In the genomic region with DNA sequence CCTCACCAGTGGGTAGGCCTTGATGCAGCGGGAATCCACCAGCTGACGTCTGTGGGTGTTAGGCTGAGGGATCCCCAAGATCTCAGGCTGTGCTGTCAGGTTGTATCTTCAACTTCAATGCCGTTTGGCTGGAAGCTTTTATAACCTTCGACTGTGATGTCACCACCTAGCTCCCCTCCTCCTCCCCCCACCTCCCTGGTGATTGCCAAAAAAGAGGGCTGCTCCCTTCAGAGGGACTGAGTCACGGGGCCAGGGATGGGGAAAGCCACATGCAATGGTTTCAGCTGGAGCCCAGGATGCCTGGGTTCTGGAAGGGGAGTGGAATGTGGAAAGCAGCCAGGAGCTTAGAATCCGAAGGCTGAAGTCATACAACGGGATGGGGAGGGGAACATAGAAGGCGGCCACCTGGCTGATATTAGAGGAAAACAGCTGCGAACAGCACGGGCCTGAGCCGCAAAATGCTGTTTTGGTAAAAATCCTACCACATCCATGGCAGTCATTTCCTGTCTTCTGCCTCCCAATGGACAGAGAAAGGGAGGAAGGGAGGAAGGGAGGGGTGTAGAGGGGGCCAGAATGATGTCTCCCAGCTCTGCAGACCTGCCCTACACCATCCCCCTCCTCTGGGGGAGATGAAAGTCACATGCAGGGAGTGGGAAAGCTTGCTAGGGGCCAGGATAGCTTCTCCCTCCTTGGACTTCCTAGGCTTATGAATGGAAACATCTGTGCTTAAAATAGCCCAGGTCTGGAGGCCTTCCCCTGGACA, we compare ENCODE assay signal across 9 cellular contexts. TPM values are rescaled to one million over a fixed set of nuclear protein-coding genes. Genes with fewer than 3 reads are reported as not detected.
DNase-seq lines count a peak whose midpoint lies in the region; ATAC-seq and TF ChIP-seq lines count a peak whose summit lies in the region.
"Had no signal": no experiment of that assay in that cellular context is flagged by ENCODE, and none has a peak within 500 bp of the region (broad histone marks: within the 10 kb centered on the region; RNA-seq: fewer than 3 reads in every experiment).

TSS of gene LRRN4CL (minus strand) at position 110 of the 763 bp plus-strand sequence. CDS start 1,022 bp downstream, outside the sequence.

- TF ChIP-seq CTCF in endodermal cell (conservative IDR thresholded peaks at IDR 0.05): no peak
- no peak for TF ChIP-seq CTCF in mucosa of descending colon (IDR thresholded peaks at IDR 0.05)

- H3K4me1 ChIP-seq in endodermal cell (ENCODE audit: control insufficient read depth, insufficient read depth, low read length) (no peaks in the 10 kb centered on the region), mucosa of descending colon (ENCODE audit: low read depth) (peaks cover 5% of the 10 kb centered on the region), urinary bladder (ENCODE audit: insufficient read depth) (no peaks in the 10 kb centered on the region)

- H3K36me3 ChIP-seq in endodermal cell (ENCODE audit: control insufficient read depth, insufficient read depth, low read length): peaks cover 37% of the 10 kb centered on the region
- H3K36me3 ChIP-seq in mucosa of descending colon (ENCODE audit: low read depth): no peaks in the 10 kb centered on the region
- peaks cover 7% of the 10 kb centered on the region for H3K36me3 ChIP-seq in urinary bladder (ENCODE audit: insufficient read depth)

- no peak within 1 kb of the TSS for H3K9ac ChIP-seq in endodermal cell (ENCODE audit: extremely low read depth, low read length, poor library complexity, severe bottlenecking)

- H3K4me1 Mint-ChIP-seq in endodermal cell (peaks cover 5% of the 10 kb centered on the region), immature natural killer cell (peaks cover under 1 to 3% of the 10 kb centered on the region in 2 donors)

- H3K36me3 Mint-ChIP-seq in endodermal cell (ENCODE audit: low read depth) (peaks cover 36% of the 10 kb centered on the region), immature natural killer cell (peaks cover 8 to 18% (median 14%) of the 10 kb centered on the region in 3 donors)

- H3K27me3 Mint-ChIP-seq in endodermal cell (ENCODE audit: insufficient read depth) (peaks cover 8% of the 10 kb centered on the region), immature natural killer cell (ENCODE audit: low read depth in 3 of 3) (peaks cover 0 to 9% (median 0%) of the 10 kb centered on the region in 3 donors)

- H3K27ac ChIP-seq in endodermal cell (ENCODE audit: low read depth, low read length) (peak within 1 kb of the TSS; percentile 24), urinary bladder (ENCODE audit: low read depth) (peak within 1 kb of the TSS; percentile 28)
- H3K27ac ChIP-seq: C4-2B had no signal

- intact Hi-C loops in mucosa of descending colon (cut with DNase I, micrococcal nuclease): loop anchor here (10.0 kb wide), 1 partner anchor 295 kb away; no protein-coding TSS in a partner anchor

- H3K9me3 ChIP-seq in endodermal cell (ENCODE audit: control insufficient read depth, low read length) (no peaks in the 10 kb centered on the region), mucosa of descending colon (no peaks in the 10 kb centered on the region)

- no peak within 1 kb of the TSS for H3K4me3 ChIP-seq in endodermal cell (ENCODE audit: low read length)
- H3K4me3 ChIP-seq in mucosa of descending colon: no peak within 1 kb of the TSS
- H3K4me3 ChIP-seq in urinary bladder (ENCODE audit: low read depth, low read length): peak within 1 kb of the TSS; percentile 13

- peak within 1 kb of the TSS; percentile 36 for H3K27ac Mint-ChIP-seq in endodermal cell
- H3K27ac Mint-ChIP-seq in immature natural killer cell: no peak within 1 kb of the TSS

- H3K27me3 ChIP-seq in endodermal cell (ENCODE audit: control insufficient read depth, insufficient read depth, low read length, poor library complexity, severe bottlenecking): no peaks in the 10 kb centered on the region

- DNase-seq in NCI-H82 (lab: John Stamatoyannopoulos, UW) (peak; percentile 29), NCI-H82 treated with DMSO at 0.1 percent for 48 hours (lab: John Stamatoyannopoulos, UW; ENCODE audit: unreplicated experiment) (no peak), endodermal cell (no peak), mucosa of descending colon (peak in 2 of 3 donors; percentile 57 to 70), NCI-H1417 treated with DMSO at 0.1 percent for 48 hours (lab: John Stamatoyannopoulos, UW) (no peak), SIG-M5 (lab: John Stamatoyannopoulos, UW) (no peak), immature natural killer cell (no peak)

- 92 to 95% methylated on average over 4 to 11 of the region's 11 CpGs for WGBS in endodermal cell (ENCODE audit: insufficient coverage in 1 of 2, insufficient read length in 1 of 2), 2 experiments
- 24% methylated on average over 11 of the region's 11 CpGs for WGBS in urinary bladder

- H3K9me3 Mint-ChIP-seq in endodermal cell (no peaks in the 10 kb centered on the region), immature natural killer cell (no peaks in the 10 kb centered on the region)

- ATAC-seq in mucosa of descending colon: peak; percentile 66

- H3K4me3 Mint-ChIP-seq in endodermal cell (peak within 1 kb of the TSS; percentile 13), immature natural killer cell (no peak within 1 kb of the TSS)

RNA-seq across cellular contexts. Expression of gene LRRN4CL, which starts in this region (rescaled TPM):
- total RNA-seq in endodermal cell (under 1 TPM; 0.55 to 0.99 TPM), mucosa of descending colon (10 to 100 TPM in 1 of 3 donors, 1 to 10 TPM in 2; 1.2 to 11.5 (median 5.6) TPM), urinary bladder (10.9 TPM)
- 0.14 TPM for polyA plus RNA-seq in endodermal cell (2013, experiment 1 of 2)
- 0.17 TPM for polyA plus RNA-seq in endodermal cell (2013, experiment 2 of 2)
- polyA plus RNA-seq in urinary bladder (16.7 TPM), immature natural killer cell (not detected)

Comparison
In these comparisons a context has a peak if more than half of its experiments do, and no peak if none do; other contexts are left out.
1. RNA of gene LRRN4CL (polyA plus RNA-seq): 16.7 TPM in urinary bladder (single experiment); not detected in immature natural killer cell; every median in the first group is over 10 times any median in the second.
2. DNase-seq: peak in NCI-H82 (single experiment) and mucosa of descending colon (2 of 3); none in NCI-H82 treated with DMSO at 0.1 percent for 48 hours (single experiment), endodermal cell (single experiment), NCI-H1417 treated with DMSO at 0.1 percent for 48 hours (single experiment), SIG-M5 (single experiment) and immature natural killer cell (0 of 3).